ENCODE assay signal across 13 cellular contexts in genomic region chr7:23491502-23491901, GRCh38. TPM values are rescaled to one million over a fixed set of nuclear protein-coding genes. Genes with fewer than 3 reads are reported as not detected.
A peak's percentile ranks its signal among the peaks of the same experiment; 100 is the strongest.
DNase-seq lines count a peak whose midpoint lies in the region; ATAC-seq and TF ChIP-seq lines count a peak whose summit lies in the region.
"Had no signal": no experiment of that assay in that cellular context is flagged by ENCODE, and none has a peak within 500 bp of the region (broad histone marks: within the 10 kb centered on the region; RNA-seq: fewer than 3 reads in every experiment).

No MANE protein-coding gene starts in this region.

- no peak for TF ChIP-seq EP300 in transverse colon (IDR thresholded peaks at IDR 0.05; ENCODE audit: low read depth)

- no peaks in the 10 kb centered on the region for H3K9me3 Mint-ChIP-seq in activated T-cell treated with anti-CD3 and anti-CD28 coated beads, Interleukin-2, amount 50 U/mL, for 4 hours
- H3K9me3 Mint-ChIP-seq in neural progenitor cell (no peaks in the 10 kb centered on the region), osteocyte (ENCODE audit: unreplicated experiment) (no peaks in the 10 kb centered on the region)

- H3K9ac ChIP-seq in NT2/D1 (ENCODE audit: insufficient read length, low read depth) (peak overlapping the region; percentile 84), neural progenitor cell (no peak overlapping the region)

- no peak overlapping the region for H3K4me2 ChIP-seq in neural progenitor cell

- H3K4me3 ChIP-seq in NT2/D1 (ENCODE audit: insufficient read length, low read depth) (peak overlapping the region; percentile 70), neural progenitor cell (no peak overlapping the region), transverse colon (no peak overlapping the region)
- H3K4me3 ChIP-seq: body of pancreas had no signal

- H3K4me3 Mint-ChIP-seq in activated T-cell treated with anti-CD3 and anti-CD28 coated beads, Interleukin-2, amount 50 U/mL, for 4 hours: peak overlapping the region; percentile 82
- H3K4me3 Mint-ChIP-seq in neural progenitor cell: no peak overlapping the region
- H3K4me3 Mint-ChIP-seq in osteocyte (ENCODE audit: unreplicated experiment): no peak overlapping the region

- WGBS in transverse colon (ENCODE audit: low coverage in 1 of 2), 2 donors: 58 to 85% methylated on average over 2 to 3 of the region's 3 CpGs

- H3K4me1 ChIP-seq in NT2/D1 (ENCODE audit: insufficient read depth, insufficient read length) (no peaks in the 10 kb centered on the region), neural progenitor cell (no peaks in the 10 kb centered on the region), transverse colon (no peaks in the 10 kb centered on the region)

- in situ Hi-C loops in transverse colon (cut with MboI; ENCODE audit: low pct_ligation_motif_present in 1 of 4, low pct_unique_long_range_greater_than_20kb in 1 of 4, low sequenced_read_pairs in 3 of 4): no loop called here

- no peak for DNase-seq in activated T-cell treated with anti-CD3 and anti-CD28 coated beads, Interleukin-2, amount 50 U/mL, for 4 hours
- DNase-seq in activated T-cell treated with anti-CD3 and anti-CD28 coated beads for 4 hours: no peak
- no peak for DNase-seq in NT2/D1 (ENCODE audit: low read depth, low spot score)
- DNase-seq in amniotic epithelial cell (ENCODE audit: low read depth): peak; percentile 31
- no peak for DNase-seq in neural progenitor cell (ENCODE audit: low spot score)
- no peak for DNase-seq in iPS-NIHi11 (ENCODE audit: low spot score)
- DNase-seq in osteocyte (ENCODE audit: extremely low spot score, unreplicated experiment): no peak
- DNase-seq in transverse colon: no peak
- DNase-seq: activated CD4-positive, alpha-beta T cell treated with anti-CD3 and anti-CD28 coated beads, Interleukin-2, amount 50 U/mL, for 48 hours; KG1; NCI-H2171; SHP77 treated with DMSO at 0.1 percent for 48 hours had no signal

- TF ChIP-seq CTCF in neural progenitor cell (IDR thresholded peaks at IDR 0.05) (no peak), osteocyte (IDR thresholded peaks at IDR 0.05) (no peak), transverse colon (IDR thresholded peaks at IDR 0.05) (no peak)

- H3K27ac Mint-ChIP-seq in neural progenitor cell (no peak overlapping the region), osteocyte (ENCODE audit: unreplicated experiment) (no peak overlapping the region)

- H3K9me3 ChIP-seq in NT2/D1 (ENCODE audit: insufficient read depth, low read length) (no peaks in the 10 kb centered on the region), neural progenitor cell (ENCODE audit: low read depth) (no peaks in the 10 kb centered on the region), transverse colon (no peaks in the 10 kb centered on the region)
- H3K9me3 ChIP-seq: body of pancreas had no signal

- intact Hi-C loops in transverse colon (cut with DNase I; ENCODE audit: low total_unique reads): no loop called here

- TF ChIP-seq POLR2A in transverse colon (IDR thresholded peaks at IDR 0.05): no peak

- peaks cover 28% of the 10 kb centered on the region for H3F3A ChIP-seq in neural progenitor cell (ENCODE audit: low read depth)

- H3K79me2 ChIP-seq in neural progenitor cell (ENCODE audit: low read depth): no peaks in the 10 kb centered on the region

- no peaks in the 10 kb centered on the region for H4K20me1 ChIP-seq in neural progenitor cell (ENCODE audit: low read depth)

- no peaks in the 10 kb centered on the region for H3K27me3 Mint-ChIP-seq in activated T-cell treated with anti-CD3 and anti-CD28 coated beads, Interleukin-2, amount 50 U/mL, for 4 hours (ENCODE audit: low read depth)
- H3K27me3 Mint-ChIP-seq in neural progenitor cell (ENCODE audit: insufficient read depth, low read depth) (no peaks in the 10 kb centered on the region), osteocyte (ENCODE audit: unreplicated experiment) (no peaks in the 10 kb centered on the region)

- H3K36me3 ChIP-seq in NT2/D1 (ENCODE audit: insufficient read depth, insufficient read length, low read length): no peaks in the 10 kb centered on the region
- H3K36me3 ChIP-seq in neural progenitor cell: no peaks in the 10 kb centered on the region
- H3K36me3 ChIP-seq in transverse colon: no peaks in the 10 kb centered on the region

- no peak overlapping the region for H2AFZ ChIP-seq in neural progenitor cell (replicated peaks)

- H3K4me1 Mint-ChIP-seq in activated T-cell treated with anti-CD3 and anti-CD28 coated beads, Interleukin-2, amount 50 U/mL, for 4 hours (ENCODE audit: low read depth): peaks cover 11% of the 10 kb centered on the region
- no peaks in the 10 kb centered on the region for H3K4me1 Mint-ChIP-seq in neural progenitor cell
- no peaks in the 10 kb centered on the region for H3K4me1 Mint-ChIP-seq in osteocyte (ENCODE audit: unreplicated experiment)

- H3K27ac ChIP-seq in neural progenitor cell (peak overlapping the region; percentile 46), transverse colon (no peak overlapping the region)
- H3K27ac ChIP-seq: body of pancreas had no signal

- no peaks in the 10 kb centered on the region for H3K27me3 ChIP-seq in NT2/D1 (ENCODE audit: insufficient read depth, insufficient read length)
- H3K27me3 ChIP-seq in neural progenitor cell: no peaks in the 10 kb centered on the region
- no peaks in the 10 kb centered on the region for H3K27me3 ChIP-seq in transverse colon
- H3K27me3 ChIP-seq: body of pancreas had no signal

- no peaks in the 10 kb centered on the region for H3K36me3 Mint-ChIP-seq in activated T-cell treated with anti-CD3 and anti-CD28 coated beads, Interleukin-2, amount 50 U/mL, for 4 hours (ENCODE audit: insufficient read depth)
- H3K36me3 Mint-ChIP-seq in neural progenitor cell (peaks cover 5% of the 10 kb centered on the region), osteocyte (ENCODE audit: unreplicated experiment) (peaks cover 2% of the 10 kb centered on the region)

- no peak for ATAC-seq in activated T-cell treated with anti-CD3 and anti-CD28 coated beads, Interleukin-2, amount 50 U/mL, for 4 hours

RNA-seq across cellular contexts. Expression of gene IGF2BP3, which starts 21.2 kb away (rescaled TPM):
- under 1 TPM; 0.32 to 0.86 (median 0.43) TPM for total RNA-seq in activated T-cell treated with anti-CD3 and anti-CD28 coated beads, Interleukin-2, amount 50 U/mL, for 4 hours
- total RNA-seq in neural progenitor cell (ENCODE audit: low replicate concordance) (172 and 242 TPM in 2 replicates), osteocyte (70.0 and 70.5 TPM in 2 replicates), transverse colon (under 1 TPM in 2 of 4 donors, not detected in 2; 0.41 to 0.64 TPM)

RNA-seq across cellular contexts. Expression of gene TRA2A, which starts 40.3 kb away (rescaled TPM):
- total RNA-seq in activated T-cell treated with anti-CD3 and anti-CD28 coated beads, Interleukin-2, amount 50 U/mL, for 4 hours: 10 to 100 TPM; 73.3 to 82.8 (median 74.5) TPM
- total RNA-seq in neural progenitor cell (ENCODE audit: low replicate concordance): 81.9 and 126 TPM in 2 replicates
- 78.8 and 79.0 TPM in 2 replicates for total RNA-seq in osteocyte
- total RNA-seq in transverse colon: 100 to 1,000 TPM in 2 of 4 donors, 10 to 100 TPM in 2; 31.7 to 199 (median 111) TPM

Comparison
In these comparisons a context has a peak if more than half of its experiments do, and no peak if none do; other contexts are left out.
1. RNA of gene IGF2BP3, which starts 21.2 kb away (total RNA-seq): 172 to 242 TPM in neural progenitor cell and 70.0 to 70.5 TPM in osteocyte; 0.32 to 0.86 TPM in activated T-cell treated with anti-CD3 and anti-CD28 coated beads, Interleukin-2, amount 50 U/mL, for 4 hours and 0.41 to 0.64 TPM in transverse colon; every median in the first group is over 10 times any median in the second.